26 cellular contexts compared by ENCODE assay signal in genomic region chr10:71467569-71468362, GRCh38.
"Had no signal": no experiment of that assay in that cellular context is flagged by ENCODE, and none has a peak within 500 bp of the region (broad histone marks: within the 10 kb centered on the region; RNA-seq: fewer than 3 reads in every experiment).

No MANE protein-coding gene starts in this region.

- H3K4me3 ChIP-seq: ascending aorta, PC-9, SJCRH30, SK-N-MC had no signal

- H2AFZ ChIP-seq: PC-9 had no signal

- H3K36me3 ChIP-seq: ascending aorta, SJCRH30 had no signal

- H3K4me1 ChIP-seq: SJCRH30 had no signal

- H3K9me3 ChIP-seq: ascending aorta, SJCRH30 had no signal

- H3K27me3 ChIP-seq: ascending aorta, SJCRH30 had no signal

- DNase-seq: activated CD4-positive, alpha-beta T cell treated with anti-CD3 and anti-CD28 coated beads, Interleukin-2, amount 10 ng/mL, durations not matched to agents 24 days and 14 days; activated CD4-positive, alpha-beta T cell treated with anti-CD3 and anti-CD28 coated beads, Interleukin-2, amount 50 U/mL, for 4 hours; activated CD8-positive, alpha-beta T cell treated with anti-CD3 and anti-CD28 coated beads for 36 hours; activated gamma-delta T cell; activated naive CD4-positive, alpha-beta T cell treated with Interleukin-2 at 50 U/mL for 16 hours; activated naive CD8-positive, alpha-beta T cell treated with anti-CD3 and anti-CD28 coated beads, Interleukin-2, amount 10 ng/mL, durations not matched to agents 7 days and 5 days; activated T-cell treated with anti-CD3 and anti-CD28 coated beads, Interleukin-2, amount 50 U/mL, for 1 hour; activated T-cell treated with anti-CD3 and anti-CD28 coated beads, Interleukin-2, amount 50 U/mL, for 72 hours; amygdala; NCI-H1105; NCI-H1417 treated with DMSO at 0.1 percent for 48 hours; NCI-H187 treated with DMSO at 0.1 percent for 48 hours; NCI-H2081; NCI-H2171 treated with DMSO at 0.1 percent for 48 hours; NCI-H2227 treated with DMSO at 0.1 percent for 48 hours; NCI-H446 treated with DMSO at 0.1 percent for 48 hours; NCI-H524; PC-9; SHP77; SJCRH30 had no signal

- ATAC-seq: activated CD8-positive, alpha-beta T cell treated with anti-CD3 and anti-CD28 coated beads for 36 hours; activated T-cell treated with anti-CD3 and anti-CD28 coated beads, Interleukin-2, amount 50 U/mL, for 72 hours; activated T-helper 17 cell treated with anti-CD3 and anti-CD28 coated beads, Interleukin-2, amount 50 U/mL, for 72 hours had no signal

- FAIRE-seq: RCC 7860, TTC549 had no signal

- H3K4me2 ChIP-seq: PC-9 had no signal

- H3K27ac ChIP-seq: ascending aorta, PC-9, RWPE1, SJCRH30, SK-N-MC had no signal
